16 cellular contexts compared by ENCODE assay signal in genomic region chr9:115922441-115922840, GRCh38.
"Had no signal": no experiment of that assay in that cellular context is flagged by ENCODE, and none has a peak within 500 bp of the region (broad histone marks: within the 10 kb centered on the region; RNA-seq: fewer than 3 reads in every experiment).

No MANE protein-coding gene starts in this region.

- H3K4me3 Mint-ChIP-seq: activated T-helper 17 cell treated with anti-CD3 and anti-CD28 coated beads, Interleukin-2, amount 50 U/mL, for 72 hours; naive thymus-derived CD4-positive, alpha-beta T cell; stimulated activated memory B cell treated with anti-CD40 and anti-IgM and Interleukin-4, amounts not matched to agents 10 μg/mL and 1 μg/mL and 100 μg/mL, for 72 hours; T-cell had no signal

- H3K9me3 Mint-ChIP-seq: activated T-helper 17 cell treated with anti-CD3 and anti-CD28 coated beads, Interleukin-2, amount 50 U/mL, for 72 hours had no signal

- H3K36me3 Mint-ChIP-seq: naive thymus-derived CD4-positive, alpha-beta T cell; stimulated activated memory B cell treated with anti-CD40 and anti-IgM and Interleukin-4, amounts not matched to agents 10 μg/mL and 1 μg/mL and 100 μg/mL, for 72 hours; T-cell had no signal

- H3K9me3 ChIP-seq: esophagus muscularis mucosa, mucosa of descending colon, tibial artery, vagina had no signal

- H3K27ac Mint-ChIP-seq: activated T-helper 17 cell treated with anti-CD3 and anti-CD28 coated beads, Interleukin-2, amount 50 U/mL, for 72 hours; naive thymus-derived CD4-positive, alpha-beta T cell; stimulated activated memory B cell treated with anti-CD40 and anti-IgM and Interleukin-4, amounts not matched to agents 10 μg/mL and 1 μg/mL and 100 μg/mL, for 72 hours; T-cell had no signal

- H3K4me1 Mint-ChIP-seq: activated T-helper 17 cell treated with anti-CD3 and anti-CD28 coated beads, Interleukin-2, amount 50 U/mL, for 72 hours; stimulated activated memory B cell treated with anti-CD40 and anti-IgM and Interleukin-4, amounts not matched to agents 10 μg/mL and 1 μg/mL and 100 μg/mL, for 72 hours; T-cell had no signal

- H3K4me3 ChIP-seq: cardiac muscle cell, esophagus muscularis mucosa, mucosa of descending colon, tibial artery, vagina had no signal

- H3K4me1 ChIP-seq: parathyroid adenoma, tibial artery had no signal

- H3K27me3 Mint-ChIP-seq: activated T-helper 17 cell treated with anti-CD3 and anti-CD28 coated beads, Interleukin-2, amount 50 U/mL, for 72 hours; naive thymus-derived CD4-positive, alpha-beta T cell; stimulated activated memory B cell treated with anti-CD40 and anti-IgM and Interleukin-4, amounts not matched to agents 10 μg/mL and 1 μg/mL and 100 μg/mL, for 72 hours; T-cell had no signal

- H3K36me3 ChIP-seq: cardiac muscle cell, esophagus muscularis mucosa, tibial artery, vagina, WERI-Rb-1 had no signal

- ATAC-seq: activated T-helper 17 cell treated with anti-CD3 and anti-CD28 coated beads, Interleukin-2, amount 50 U/mL, for 72 hours; mucosa of descending colon; naive thymus-derived CD4-positive, alpha-beta T cell; stimulated activated memory B cell treated with anti-CD40 and anti-IgM and Interleukin-4, amounts not matched to agents 10 μg/mL and 1 μg/mL and 100 μg/mL, for 72 hours; T-cell had no signal

- H3K27me3 ChIP-seq: cardiac muscle cell, esophagus muscularis mucosa, tibial artery, vagina had no signal

- DNase-seq: activated CD4-positive, alpha-beta T cell treated with anti-CD3 and anti-CD28 coated beads, Interleukin-2, amount 50 U/mL, for 48 hours; activated naive CD4-positive, alpha-beta T cell treated with Interleukin-2 at 50 U/mL for 16 hours; aorta; foreskin fibroblast; mucosa of descending colon; naive thymus-derived CD4-positive, alpha-beta T cell; T-cell; T-helper 9 cell; tibial artery; WERI-Rb-1 had no signal
